8 cellular contexts compared by ENCODE assay signal in genomic region chr3:129628169-129628522, GRCh38. TPM values are rescaled to one million over a fixed set of nuclear protein-coding genes. Genes with fewer than 3 reads are reported as not detected.
A peak's percentile ranks its signal among the peaks of the same experiment; 100 is the strongest.
DNase-seq lines count a peak whose midpoint lies in the region; ATAC-seq and TF ChIP-seq lines count a peak whose summit lies in the region.

No MANE protein-coding gene starts in this region.

- peak overlapping the region; percentile 23 for H2AFZ ChIP-seq in hepatocyte

- peaks cover 23% of the 10 kb centered on the region for H3K4me1 ChIP-seq in hepatocyte (ENCODE audit: insufficient read depth)
- H3K4me1 ChIP-seq in skeletal muscle tissue (ENCODE audit: control insufficient read depth in 3 of 3, insufficient read depth in 3 of 3, low read length in 3 of 3) = peaks cover 40 to 44% (median 43%) of the 10 kb centered on the region in 3 donors

- H3K9me2 ChIP-seq in hepatocyte (replicated peaks; ENCODE audit: insufficient read depth) = no peaks in the 10 kb centered on the region

- H3K27ac Mint-ChIP-seq in HFFc6 = peak overlapping the region; percentile 97
- H3K27ac Mint-ChIP-seq in activated naive CD8-positive, alpha-beta T cell = peak overlapping the region; percentile 7

- H3K9me3 Mint-ChIP-seq in HFFc6 = no peaks in the 10 kb centered on the region
- no peaks in the 10 kb centered on the region for H3K9me3 Mint-ChIP-seq in activated naive CD8-positive, alpha-beta T cell (ENCODE audit: low read depth)

- ATAC-seq in GM21447 (IDR thresholded peaks at IDR 0.05; ENCODE audit: unreplicated experiment) = no peak

- H3K9me3 ChIP-seq in hepatocyte (ENCODE audit: low read depth) = no peaks in the 10 kb centered on the region
- H3K9me3 ChIP-seq in skeletal muscle tissue (ENCODE audit: control insufficient read depth in 3 of 3, low read length in 3 of 3) = no peaks in the 10 kb centered on the region

- peak overlapping the region; percentile 97 for H3K27ac ChIP-seq in hepatocyte
- H3K27ac ChIP-seq in skeletal muscle tissue (ENCODE audit: low read depth, low read length) = peak overlapping the region; percentile 95

- no peaks in the 10 kb centered on the region for H3K27me3 ChIP-seq in hepatocyte
- H3K27me3 ChIP-seq in skeletal muscle tissue (ENCODE audit: control insufficient read depth in 3 of 3, insufficient read depth in 3 of 3, low read length in 3 of 3) = no peaks in the 10 kb centered on the region

- 32% methylated on average over 9 of the region's 9 CpGs for WGBS in hepatocyte (ENCODE audit: low lambda C conversion rate, missing lambda C conversion rate)

- H4K20me1 ChIP-seq in hepatocyte (ENCODE audit: insufficient read depth, poor library complexity, severe bottlenecking) = no peaks in the 10 kb centered on the region

- H3K4me3 Mint-ChIP-seq in HFFc6 = peak overlapping the region; percentile 81
- H3K4me3 Mint-ChIP-seq in activated naive CD8-positive, alpha-beta T cell = peak overlapping the region; percentile 90

- TF ChIP-seq CTCF in HFFc6 (IDR thresholded peaks at IDR 0.05) = peak; percentile 31
- no peak for TF ChIP-seq CTCF in hepatocyte (IDR thresholded peaks at IDR 0.05; ENCODE audit: poor library complexity)
- no peak for TF ChIP-seq CTCF in GM10266 (IDR thresholded peaks at IDR 0.05; ENCODE audit: control insufficient read depth, insufficient read depth, low read depth, missing control alignments)

- peaks cover under 1% of the 10 kb centered on the region for H3K27me3 Mint-ChIP-seq in HFFc6 (ENCODE audit: insufficient read depth)
- H3K27me3 Mint-ChIP-seq in activated naive CD8-positive, alpha-beta T cell = no peaks in the 10 kb centered on the region

- peak overlapping the region; percentile 88 to 91 (median 89) for H3K9ac ChIP-seq in skeletal muscle tissue (ENCODE audit: low read depth in 1 of 3, low read length in 3 of 3)

- DNase-seq in HFFc6 = no peak
- no peak for DNase-seq in hepatocyte (ENCODE audit: low spot score)
- no peak for DNase-seq in epidermal melanocyte (ENCODE audit: insufficient read length, low spot score)
- no peak for DNase-seq in GM10266 (ENCODE audit: extremely low spot score)
- DNase-seq in NCI-H774 (lab: John Stamatoyannopoulos, UW) = no peak

- H3K36me3 Mint-ChIP-seq in HFFc6 (ENCODE audit: low read depth) = no peaks in the 10 kb centered on the region
- H3K36me3 Mint-ChIP-seq in activated naive CD8-positive, alpha-beta T cell = no peaks in the 10 kb centered on the region

- H3K4me3 ChIP-seq in hepatocyte = no peak overlapping the region
- peak overlapping the region; percentile 77 to 88 (median 85) for H3K4me3 ChIP-seq in skeletal muscle tissue (ENCODE audit: low read length in 3 of 3)

- peaks cover 40% of the 10 kb centered on the region for H3K4me1 Mint-ChIP-seq in HFFc6 (ENCODE audit: low read depth)
- H3K4me1 Mint-ChIP-seq in activated naive CD8-positive, alpha-beta T cell (ENCODE audit: low read depth) = peaks cover 16% of the 10 kb centered on the region

- no peaks in the 10 kb centered on the region for H3K79me2 ChIP-seq in hepatocyte

- H3K4me2 ChIP-seq in hepatocyte = peak overlapping the region; percentile 97

- no peaks in the 10 kb centered on the region for H3K36me3 ChIP-seq in hepatocyte (replicated peaks; ENCODE audit: insufficient read depth, low read depth)
- no peaks in the 10 kb centered on the region for H3K36me3 ChIP-seq in skeletal muscle tissue (ENCODE audit: control insufficient read depth in 3 of 3, insufficient read depth in 3 of 3, low read length in 3 of 3)

RNA-seq across cellular contexts. Expression of gene PLXND1, which starts 21.7 kb away (rescaled TPM):
- total RNA-seq in HFFc6 (2021; fragmentation: NEBNext Ultra II Directional; extraction: Animal tissue kit (Norgen Biotek cat#: 25700)) = 100 to 1,000 TPM in 5 of 6 experiments, 10 to 100 TPM in 1; 86.7 to 118 (median 108) TPM
- 22.0 and 45.3 TPM in 2 replicates for total RNA-seq in hepatocyte
- 24.9 and 36.3 TPM in 2 replicates for polyA plus RNA-seq in hepatocyte
- 92.4 TPM for total RNA-seq in skeletal muscle tissue
